In the genomic region with DNA sequence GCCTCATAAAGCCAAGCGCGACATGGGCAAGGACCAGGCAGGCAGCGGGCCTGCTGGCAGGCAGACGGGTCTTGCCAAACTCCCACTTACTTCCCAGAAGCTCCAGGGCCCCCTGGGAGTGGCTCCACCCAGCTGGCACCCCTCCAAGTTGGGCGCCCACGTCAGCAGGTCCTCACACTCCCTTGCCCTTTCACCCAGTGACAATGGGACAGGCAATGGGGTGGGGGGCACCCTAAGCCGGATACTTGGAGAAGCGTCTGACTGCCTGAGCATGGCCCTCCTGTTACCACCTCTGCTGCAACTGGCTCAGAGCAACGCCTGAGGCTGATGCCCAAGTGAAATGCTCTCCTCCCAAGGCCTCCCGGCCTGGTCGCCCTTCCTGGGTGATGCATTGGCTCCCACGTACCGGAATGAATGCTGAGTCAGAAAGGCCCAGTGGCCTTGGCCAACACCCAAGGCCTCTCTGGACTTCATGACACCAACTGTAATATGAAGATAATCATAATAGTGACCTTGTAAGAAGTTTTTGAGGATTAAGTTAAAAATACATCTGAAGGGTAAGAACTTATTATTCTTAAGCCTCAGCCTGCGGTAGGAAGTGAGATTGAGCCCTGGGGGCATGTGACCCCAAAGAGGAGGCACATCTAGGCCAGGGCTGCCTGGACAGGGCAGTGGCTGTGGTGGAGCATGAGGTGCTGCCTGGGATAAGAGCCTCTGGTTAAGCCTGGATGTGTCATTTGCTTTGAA, we compare ENCODE assay signal across 10 cellular contexts. TPM values are rescaled to one million over a fixed set of nuclear protein-coding genes. Genes with fewer than 3 reads are reported as not detected.
DNase-seq lines count a peak whose midpoint lies in the region; TF ChIP-seq lines count a peak whose summit lies in the region.
"Had no signal": no experiment of that assay in that cellular context is flagged by ENCODE, and none has a peak within 500 bp of the region (broad histone marks: within the 10 kb centered on the region; RNA-seq: fewer than 3 reads in every experiment).

No MANE protein-coding gene starts in this region.

- H3K9me3 ChIP-seq in Peyer's patch: no peaks in the 10 kb centered on the region
- no peaks in the 10 kb centered on the region for H3K9me3 ChIP-seq in osteoblast (ENCODE audit: low read depth, low read length)

- no peak overlapping the region for H3K4me3 ChIP-seq in AG10803 (ENCODE audit: low read length)
- no peak overlapping the region for H3K4me3 ChIP-seq in Peyer's patch
- peak overlapping the region; percentile 24 for H3K4me3 ChIP-seq in osteoblast (ENCODE audit: insufficient read depth, low read length)

- H3K36me3 ChIP-seq in Peyer's patch: no peaks in the 10 kb centered on the region
- H3K36me3 ChIP-seq in osteoblast (ENCODE audit: insufficient read depth, low read length): no peaks in the 10 kb centered on the region

- TF ChIP-seq POLR2A in Peyer's patch (IDR thresholded peaks at IDR 0.05): no peak

- H3K27me3 ChIP-seq in Peyer's patch (no peaks in the 10 kb centered on the region), osteoblast (ENCODE audit: insufficient read depth, low read length) (no peaks in the 10 kb centered on the region)

- TF ChIP-seq CTCF in AG10803 (conservative IDR thresholded peaks at IDR 0.05; ENCODE audit: low read length) (no peak), Peyer's patch (IDR thresholded peaks at IDR 0.05) (no peak), osteoblast (IDR thresholded peaks at IDR 0.05; ENCODE audit: extremely low read depth, low read depth, low read length) (no peak)

- H3K27ac ChIP-seq in Peyer's patch (peak overlapping the region; percentile 13 to 68 (median 44)), osteoblast (ENCODE audit: low read depth, low read length) (peak overlapping the region; percentile 91)

- DNase-seq in AG10803 (ENCODE audit: low read depth) (peak; percentile 65), Peyer's patch (peak in 1 of 3 donors; percentile 71), fibroblast of gingiva (ENCODE audit: low read depth) (peak; percentile 94), osteoblast (ENCODE audit: insufficient read length, low spot score, missing footprints) (peak; percentile 98), middle frontal gyrus (ENCODE audit: extremely low spot score, low spot score) (no peak), RPMI8226 (no peak), inferior parietal cortex (ENCODE audit: extremely low spot score) (no peak), NCI-H1105 treated with DMSO at 0.1 percent for 48 hours (lab: John Stamatoyannopoulos, UW) (no peak)
- DNase-seq: activated naive CD4-positive, alpha-beta T cell; stimulated activated naive CD8-positive, alpha-beta T cell treated with anti-CD3 and anti-CD28 coated beads, Interleukin-15, Interleukin-2, amounts not matched to agents 100 U/mL and 50 U/mL, for 24 hours had no signal

- H4K20me1 ChIP-seq in osteoblast (ENCODE audit: insufficient read depth, low read length): no peaks in the 10 kb centered on the region

- peak overlapping the region; percentile 67 for H2AFZ ChIP-seq in osteoblast (ENCODE audit: low read length)

- no peaks in the 10 kb centered on the region for H3K79me2 ChIP-seq in osteoblast (ENCODE audit: insufficient read depth, low read length)

- H3K4me1 ChIP-seq in Peyer's patch (peaks cover 0 to 42% (median 3%) of the 10 kb centered on the region in 4 donors), osteoblast (ENCODE audit: insufficient read depth, low read length) (peaks cover 44% of the 10 kb centered on the region)

- peak overlapping the region; percentile 41 for H3K4me2 ChIP-seq in osteoblast (ENCODE audit: insufficient read depth, low read length)

RNA-seq across cellular contexts. Expression of gene KCNK3, which starts 31.7 kb away (rescaled TPM):
- total RNA-seq in Peyer's patch (1 to 10 TPM in 2 of 4 donors, under 1 TPM in 2; 0.76 to 1.6 (median 0.94) TPM), osteoblast (not detected in 2 replicates)

RNA-seq across cellular contexts. Expression of gene SLC35F6, which starts 39.9 kb away (rescaled TPM):
- 10 to 100 TPM; 13.2 to 49.1 (median 38.1) TPM for total RNA-seq in Peyer's patch
- 82.8 and 83.6 TPM in 2 replicates for total RNA-seq in osteoblast

Comparison
In these comparisons a context has a peak if more than half of its experiments do, and no peak if none do; other contexts are left out.
1. DNase-seq: peak in AG10803 (single experiment), fibroblast of gingiva (single experiment) and osteoblast (single experiment); none in middle frontal gyrus (single experiment), RPMI8226 (single experiment), inferior parietal cortex (single experiment) and NCI-H1105 treated with DMSO at 0.1 percent for 48 hours (single experiment).